In genomic region chr18:78399992-78400503, GRCh38 we compare ENCODE assay signal across 24 cellular contexts.
"Had no signal": no experiment of that assay in that cellular context is flagged by ENCODE, and none has a peak within 500 bp of the region (broad histone marks: within the 10 kb centered on the region; RNA-seq: fewer than 3 reads in every experiment).

No MANE protein-coding gene starts in this region.

- H3K27me3 ChIP-seq: testis, thyroid gland, tibial nerve, transverse colon, upper lobe of left lung, upper lobe of right lung, uterus, vagina had no signal

- H3K9me3 ChIP-seq: suprapubic skin, testis, thoracic aorta, thyroid gland, transverse colon, upper lobe of left lung, upper lobe of right lung, uterus had no signal

- H3K4me3 ChIP-seq: stomach, suprapubic skin, testis, thoracic aorta, thyroid gland, tibial artery, tibial nerve, transverse colon, upper lobe of left lung, upper lobe of right lung, uterus, vagina had no signal

- DNase-seq: stimulated activated CD4-positive, alpha-beta T cell treated with anti-CD3 and anti-CD28 coated beads, Interleukin-2, amount 100 ng/mL, for 48 hours; stimulated activated CD4-positive, alpha-beta T cell treated with anti-CD3 and anti-CD28 coated beads, Interleukin-4, amount 100 ng/mL, for 1 hour; stimulated activated CD4-positive, alpha-beta T cell treated with anti-CD3 and anti-CD28 coated beads, Interleukin-4, amount 100 ng/mL, for 24 hours; stimulated activated CD4-positive, alpha-beta T cell treated with anti-CD3 and anti-CD28 coated beads, Interleukin-4, amount 100 ng/mL, for 4 hours; stimulated activated CD8-positive, alpha-beta memory T cell treated with anti-CD3 and anti-CD28 coated beads, Interleukin-4, amount 100 ng/mL, for 48 hours; stimulated activated naive B cell treated with anti-CD40 and anti-IgM and Interleukin-4, amounts not matched to agents 10 μg/mL and 1 μg/mL and 100 μg/mL, for 72 hours; stimulated activated naive CD4-positive, alpha-beta T cell; stimulated activated naive CD4-positive, alpha-beta T cell treated with Interleukin-2 at 50 U/mL for 16 hours; stimulated activated naive CD8-positive, alpha-beta T cell treated with anti-CD3 and anti-CD28 coated beads, Interleukin-15, amount 100 ng/mL, for 72 hours; stimulated activated naive CD8-positive, alpha-beta T cell treated with anti-CD3 and anti-CD28 coated beads, Interleukin-15, Interleukin-2, amounts not matched to agents 100 U/mL and 50 U/mL, for 24 hours; stomach; substantia nigra; testis; thyroid gland; tibial artery; transverse colon; trophoblast cell; upper lobe of left lung; upper lobe of right lung; uterus had no signal

- H3K27ac ChIP-seq: stomach, suprapubic skin, testis, thoracic aorta, thyroid gland, tibial artery, tibial nerve, transverse colon, upper lobe of left lung, upper lobe of right lung, uterus, vagina had no signal

- H3K4me1 ChIP-seq: stomach, suprapubic skin, testis, thyroid gland, tibial artery, tibial nerve, transverse colon, upper lobe of left lung, upper lobe of right lung, uterus, vagina had no signal

- H3K36me3 ChIP-seq: stomach, suprapubic skin, thoracic aorta, thyroid gland, tibial artery, tibial nerve, transverse colon, upper lobe of left lung, upper lobe of right lung, uterus, vagina had no signal
